In the genomic region with DNA sequence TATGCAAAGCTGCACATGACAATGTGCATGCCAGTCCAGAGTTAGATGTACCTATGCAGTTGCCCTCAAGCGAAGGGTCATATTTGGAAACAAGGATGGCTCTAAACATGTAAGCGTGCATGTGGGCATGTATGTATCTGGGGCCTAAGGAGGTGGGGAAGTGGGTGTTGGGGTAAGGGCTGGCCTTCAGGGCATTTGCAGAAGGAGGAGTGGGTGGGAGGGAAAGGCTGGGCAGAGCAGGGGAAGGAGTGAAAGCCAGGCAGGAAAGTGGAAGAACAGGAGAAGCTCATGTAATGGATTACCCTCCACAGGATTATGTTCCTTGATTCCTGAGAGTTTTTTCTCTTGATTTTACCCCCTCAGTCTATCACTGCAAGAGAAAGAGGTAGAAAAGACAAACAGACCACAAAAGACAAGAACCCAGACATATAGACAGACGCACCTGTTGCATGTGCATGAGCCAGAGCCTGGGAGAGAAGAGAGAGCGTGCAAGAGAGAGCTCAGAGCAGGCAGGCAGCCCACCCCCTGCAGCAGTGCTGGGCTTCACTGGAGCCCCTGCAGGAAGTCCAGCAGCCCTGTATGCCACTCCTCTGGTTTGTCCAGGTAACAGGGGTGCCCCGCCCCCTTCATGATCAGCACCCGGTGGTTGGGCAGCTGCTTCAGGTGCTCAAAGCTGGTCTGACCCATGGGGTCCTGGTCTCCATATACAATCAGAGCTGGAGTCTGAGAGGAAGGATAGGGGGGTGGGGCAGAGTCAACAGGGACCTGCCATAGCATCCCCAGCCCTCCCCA, we compare ENCODE assay signal across 1 cellular context.
TF ChIP-seq lines count a peak whose summit lies in the region.

No MANE protein-coding gene starts in this region.

TF ChIP-seq in A549, 52 proteins besides CTCF, POLR2A, EP300 and RAD21 (continued from another document):
- TF ChIP-seq CBX8 (IDR thresholded peaks at IDR 0.05), result no peak
- TF ChIP-seq MYC (IDR thresholded peaks at IDR 0.05; ENCODE audit: borderline replicate concordance, low read length), result no peak
- TF ChIP-seq CEBPB (IDR thresholded peaks at IDR 0.05), result no peak
